ENCODE assay signal across 16 cellular contexts in genomic region chr12:42725839-42726238, GRCh38.
DNase-seq lines count a peak whose midpoint lies in the region; ATAC-seq and TF ChIP-seq lines count a peak whose summit lies in the region.
"Had no signal": no experiment of that assay in that cellular context is flagged by ENCODE, and none has a peak within 500 bp of the region (broad histone marks: within the 10 kb centered on the region; RNA-seq: fewer than 3 reads in every experiment).

No MANE protein-coding gene starts in this region.

- peaks cover 6% of the 10 kb centered on the region for H3K9me3 Mint-ChIP-seq in HFFc6
- H3K9me3 Mint-ChIP-seq: activated T-helper 2 cell treated with anti-CD3 and anti-CD28 coated beads, Interferon-gamma antibody, Interleukin-2, Interleukin-4, amounts not matched to agents 10 μg/mL and 5 μg/mL and 100 μg/mL, durations not matched to agents 14 hours and 24 hours and 36 hours had no signal

- H3K4me3 ChIP-seq in astrocyte of the cerebellum (ENCODE audit: low read depth, low read length) (no peak overlapping the region), fibroblast of pulmonary artery (replicated peaks; ENCODE audit: low read depth, low read length) (no peak overlapping the region)
- H3K4me3 ChIP-seq: ascending aorta, lower lobe of right lung, transverse colon had no signal

- H3K4me3 Mint-ChIP-seq in HFFc6: no peak overlapping the region
- H3K4me3 Mint-ChIP-seq: nephron had no signal

- no peak for ATAC-seq in activated CD4-positive, CD25-positive, alpha-beta regulatory T cell treated with anti-CD3 and anti-CD28 coated beads, Interleukin-2, amount 50 U/mL, for 24 hours
- ATAC-seq: lower lobe of right lung, right cardiac atrium had no signal

- H3K4me1 Mint-ChIP-seq in HFFc6 (ENCODE audit: low read depth): peaks cover 21% of the 10 kb centered on the region
- H3K4me1 Mint-ChIP-seq: nephron had no signal

- in situ Hi-C loops in astrocyte of the cerebellum (cut with HindIII; ENCODE audit: low sequenced_read_pairs): no loop called here

- DNase-seq in HFFc6 (peak; percentile 49), astrocyte of the cerebellum (ENCODE audit: low read depth) (peak; percentile 83), fibroblast of pulmonary artery (ENCODE audit: low read depth) (peak; percentile 73), SHP77 treated with DMSO at 0.1 percent for 48 hours (lab: John Stamatoyannopoulos, UW) (no peak), anterior cingulate cortex (lab: John Stamatoyannopoulos, UW) (no peak), NCI-H345 treated with DMSO at 0.1 percent for 48 hours (lab: John Stamatoyannopoulos, UW; ENCODE audit: unreplicated experiment) (no peak)
- DNase-seq: activated CD8-positive, alpha-beta memory T cell treated with anti-CD3 and anti-CD28 coated beads for 24 hours; COR-L47; lower lobe of right lung; right cardiac atrium; stimulated activated CD4-positive, alpha-beta T cell treated with anti-CD3 and anti-CD28 coated beads, Interleukin-2, amount 100 ng/mL, for 48 hours; transverse colon had no signal

- H3K27ac Mint-ChIP-seq in HFFc6: no peak overlapping the region
- H3K27ac Mint-ChIP-seq: activated T-helper 2 cell treated with anti-CD3 and anti-CD28 coated beads, Interferon-gamma antibody, Interleukin-2, Interleukin-4, amounts not matched to agents 10 μg/mL and 5 μg/mL and 100 μg/mL, durations not matched to agents 14 hours and 24 hours and 36 hours; nephron had no signal

- TF ChIP-seq CTCF in HFFc6 (IDR thresholded peaks at IDR 0.05) (no peak), astrocyte of the cerebellum (IDR thresholded peaks at IDR 0.05; ENCODE audit: low read depth, low read length, missing control alignments) (no peak), fibroblast of pulmonary artery (IDR thresholded peaks at IDR 0.05; ENCODE audit: low read length, missing control alignments) (no peak)

- H3K36me3 Mint-ChIP-seq in HFFc6 (ENCODE audit: low read depth): 0 out of 2 replicates have a peak, but pooled peaks cover 4% of the 10 kb centered on the region

- peaks cover 1% of the 10 kb centered on the region; the same call in 1 of the 2 replicates for H3K27me3 Mint-ChIP-seq in HFFc6 (ENCODE audit: insufficient read depth)

Comparison
In these comparisons a context has a peak if more than half of its experiments do, and no peak if none do; other contexts are left out.
1. DNase-seq: peak in HFFc6 (single experiment), astrocyte of the cerebellum (single experiment) and fibroblast of pulmonary artery (single experiment); none in SHP77 treated with DMSO at 0.1 percent for 48 hours (single experiment), anterior cingulate cortex (0 of 58) and NCI-H345 treated with DMSO at 0.1 percent for 48 hours (single experiment).